In the genomic region with DNA sequence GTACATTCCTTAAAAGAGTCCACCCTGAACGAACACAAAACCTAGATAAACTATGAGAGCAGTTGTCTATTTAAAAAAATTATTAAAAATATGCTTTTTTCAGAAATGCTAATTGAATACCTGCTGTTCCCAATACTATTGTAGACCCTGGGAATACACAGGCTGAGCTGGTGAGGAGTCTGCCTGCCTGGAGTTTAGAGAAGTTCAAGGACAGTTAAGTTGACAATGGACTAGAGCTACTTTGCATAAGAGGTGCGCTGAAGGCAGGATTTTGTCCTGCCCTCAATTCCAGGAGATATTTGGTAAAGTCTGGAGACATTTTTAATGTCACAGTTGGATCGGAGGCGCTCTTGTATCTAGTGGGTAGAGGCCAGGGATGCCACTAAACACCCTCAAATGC, we compare ENCODE assay signal across 1 cellular context.
A peak's percentile ranks its signal among the peaks of the same experiment; 100 is the strongest.
TF ChIP-seq lines count a peak whose summit lies in the region.

No MANE protein-coding gene starts in this region.

TF ChIP-seq in HepG2, 621 proteins besides CTCF, POLR2A, EP300 and RAD21 (continued from another document):
- TF ChIP-seq, protein P1, sequence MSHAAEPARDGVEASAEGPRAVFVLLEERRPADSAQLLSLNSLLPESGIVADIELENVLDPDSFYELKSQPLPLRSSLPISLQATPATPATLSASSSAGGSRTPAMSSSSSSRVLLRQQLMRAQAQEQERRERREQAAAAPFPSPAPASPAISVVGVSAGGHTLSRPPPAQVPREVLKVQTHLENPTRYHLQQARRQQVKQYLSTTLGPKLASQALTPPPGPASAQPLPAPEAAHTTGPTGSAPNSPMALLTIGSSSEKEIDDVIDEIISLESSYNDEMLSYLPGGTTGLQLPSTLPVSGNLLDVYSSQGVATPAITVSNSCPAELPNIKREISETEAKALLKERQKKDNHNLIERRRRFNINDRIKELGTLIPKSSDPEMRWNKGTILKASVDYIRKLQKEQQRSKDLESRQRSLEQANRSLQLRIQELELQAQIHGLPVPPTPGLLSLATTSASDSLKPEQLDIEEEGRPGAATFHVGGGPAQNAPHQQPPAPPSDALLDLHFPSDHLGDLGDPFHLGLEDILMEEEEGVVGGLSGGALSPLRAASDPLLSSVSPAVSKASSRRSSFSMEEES (CRISPR knock-in tag; IDR thresholded peaks at IDR 0.05), result no peak
- TF ChIP-seq RARA (CRISPR knock-in tag; IDR thresholded peaks at IDR 0.05), result peak; percentile 70
